ENCODE assay signal across 1 cellular context in genomic region chr11:46682773-46683752, GRCh38.
TF ChIP-seq lines count a peak whose summit lies in the region.

No MANE protein-coding gene starts in this region.

TF ChIP-seq in HepG2, 621 proteins besides CTCF, POLR2A, EP300 and RAD21:
- no peak for TF ChIP-seq ZBTB43 (CRISPR knock-in tag; conservative IDR thresholded peaks at IDR 0.05)
- no peak for TF ChIP-seq GATAD1 (CRISPR knock-in tag; IDR thresholded peaks at IDR 0.05)
- no peak for TF ChIP-seq SCMH1 (CRISPR knock-in tag; IDR thresholded peaks at IDR 0.05; ENCODE audit: borderline replicate concordance)
- TF ChIP-seq ZNF317 (CRISPR knock-in tag; IDR thresholded peaks at IDR 0.05), result no peak
- no peak for TF ChIP-seq CC2D1A (CRISPR knock-in tag; IDR thresholded peaks at IDR 0.05)
- no peak for TF ChIP-seq HOMEZ (CRISPR knock-in tag; IDR thresholded peaks at IDR 0.05; ENCODE audit: low read depth)
- no peak for TF ChIP-seq MED13 (CRISPR knock-in tag; IDR thresholded peaks at IDR 0.05)
- peak; percentile 89 for TF ChIP-seq ZNF768 (CRISPR knock-in tag; IDR thresholded peaks at IDR 0.05)
- no peak for TF ChIP-seq THYN1 (CRISPR knock-in tag; IDR thresholded peaks at IDR 0.05; ENCODE audit: borderline replicate concordance, low read depth)
- peak in 1 of 2 experiments; percentile 36; a peak in 1 of 4 replicates for TF ChIP-seq MAFK (conservative IDR thresholded peaks at IDR 0.05 in 1 of 2, IDR thresholded peaks at IDR 0.05 in 1 of 2; ENCODE audit: low read length in 2 of 2)
- 0 out of 2 replicates have a peak, but pooled peaks have one; percentile 16 for TF ChIP-seq MAFF (IDR thresholded peaks at IDR 0.05; ENCODE audit: low read depth, low read length)
- TF ChIP-seq MYNN (CRISPR knock-in tag; IDR thresholded peaks at IDR 0.05; ENCODE audit: low read depth), result no peak
- no peak for TF ChIP-seq ONECUT2 (CRISPR knock-in tag; IDR thresholded peaks at IDR 0.05)
- no peak for TF ChIP-seq ZNF326 (CRISPR knock-in tag; IDR thresholded peaks at IDR 0.05; ENCODE audit: borderline replicate concordance)
- TF ChIP-seq HOXA3 (CRISPR knock-in tag; IDR thresholded peaks at IDR 0.05), result no peak
- TF ChIP-seq NFKBIZ (CRISPR knock-in tag; IDR thresholded peaks at IDR 0.05), result no peak
- TF ChIP-seq BHLHE40 (IDR thresholded peaks at IDR 0.05; ENCODE audit: low read length), result no peak
- TF ChIP-seq ZMYM3 (CRISPR knock-in tag; IDR thresholded peaks at IDR 0.05), result peak; percentile 54; the same call in 1 of the 2 replicates
- no peak for TF ChIP-seq ZKSCAN8 (CRISPR knock-in tag; IDR thresholded peaks at IDR 0.05; ENCODE audit: borderline replicate concordance)
- TF ChIP-seq ZNF704 (CRISPR knock-in tag; IDR thresholded peaks at IDR 0.05; ENCODE audit: borderline replicate concordance), result no peak
